Comparison of ENCODE assay signal across 21 cellular contexts in the genomic region with DNA sequence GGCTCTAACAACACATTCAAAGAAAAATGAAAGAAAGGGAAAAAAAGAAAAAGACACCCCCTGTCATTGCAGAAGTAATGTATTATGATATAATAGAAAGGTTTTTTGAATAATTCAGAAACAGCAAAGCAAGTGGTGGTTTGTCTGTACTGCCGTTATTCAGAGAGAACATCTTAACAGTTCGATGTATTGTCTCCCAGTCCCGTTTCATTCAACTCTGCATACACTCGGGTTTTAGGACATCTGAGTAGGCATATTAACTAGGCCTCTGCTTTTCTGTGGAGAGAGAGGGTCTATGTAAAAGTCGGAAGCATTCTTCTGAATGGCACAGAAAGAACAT.
DNase-seq lines count a peak whose midpoint lies in the region; ATAC-seq, FAIRE-seq and TF ChIP-seq lines count a peak whose summit lies in the region.
"Had no signal": no experiment of that assay in that cellular context is flagged by ENCODE, and none has a peak within 500 bp of the region (broad histone marks: within the 10 kb centered on the region; RNA-seq: fewer than 3 reads in every experiment).

No MANE protein-coding gene starts in this region.

- ATAC-seq in SK-N-SH treated with all-trans-retinoic acid at 6 μM for 48 hours: no peak
- ATAC-seq: activated CD8-positive, alpha-beta T cell treated with anti-CD3 and anti-CD28 coated beads, Interleukin-2, amount 10 ng/mL, durations not matched to agents 7 days and 5 days; stimulated activated memory B cell treated with anti-CD40 and anti-IgM and Interleukin-4, amounts not matched to agents 10 μg/mL and 1 μg/mL and 100 μg/mL, for 72 hours had no signal

- no peaks in the 10 kb centered on the region for H3K36me3 Mint-ChIP-seq in MCF 10A (ENCODE audit: insufficient read depth, unreplicated experiment)

- H3K27me3 Mint-ChIP-seq in MCF 10A (ENCODE audit: insufficient read depth, unreplicated experiment): no peaks in the 10 kb centered on the region
- H3K27me3 Mint-ChIP-seq: stimulated activated memory B cell treated with anti-CD40 and anti-IgM and Interleukin-4, amounts not matched to agents 10 μg/mL and 1 μg/mL and 100 μg/mL, for 72 hours had no signal

- no peak overlapping the region for H3K27ac Mint-ChIP-seq in MCF 10A (ENCODE audit: low read depth, unreplicated experiment)
- H3K27ac Mint-ChIP-seq: activated CD8-positive, alpha-beta T cell treated with anti-CD3 and anti-CD28 coated beads, Interleukin-2, amount 10 ng/mL, durations not matched to agents 7 days and 5 days; CD4-positive, alpha-beta T cell; progenitor cell of endocrine pancreas; stimulated activated memory B cell treated with anti-CD40 and anti-IgM and Interleukin-4, amounts not matched to agents 10 μg/mL and 1 μg/mL and 100 μg/mL, for 72 hours had no signal

- H3K36me3 ChIP-seq in breast epithelium (no peaks in the 10 kb centered on the region), esophagus squamous epithelium (no peaks in the 10 kb centered on the region), neuron (ENCODE audit: insufficient read depth, low read length) (no peaks in the 10 kb centered on the region)

- H2AFZ ChIP-seq in neuron (ENCODE audit: low read depth, low read length): peak overlapping the region; percentile 18

- CTCF ChIA-PET in MCF 10A (lab: Yijun Ruan, JAX): no interaction called here

- intact Hi-C loops in breast epithelium (cut with DNase I; ENCODE audit: low total_unique reads): no loop called here
- intact Hi-C loops in MCF 10A (cut with micrococcal nuclease): no loop called here
- intact Hi-C loops in esophagus squamous epithelium (cut with DNase I): no loop called here

- H3K4me1 ChIP-seq in breast epithelium (peaks cover 0 to 3% of the 10 kb centered on the region in 2 donors), esophagus squamous epithelium (peaks cover 18 to 58% (median 31%) of the 10 kb centered on the region in 3 donors), neuron (ENCODE audit: insufficient read depth, low read length) (peaks cover 60% of the 10 kb centered on the region)

- peaks cover 10% of the 10 kb centered on the region for H3K4me1 Mint-ChIP-seq in MCF 10A (ENCODE audit: insufficient read depth, unreplicated experiment)

- H3K27me3 ChIP-seq in breast epithelium: no peaks in the 10 kb centered on the region
- no peaks in the 10 kb centered on the region for H3K27me3 ChIP-seq in esophagus squamous epithelium
- no peaks in the 10 kb centered on the region for H3K27me3 ChIP-seq in neuron (ENCODE audit: insufficient read depth, low read length)

- POLR2A ChIA-PET in MCF 10A (lab: Yijun Ruan, JAX): interaction anchor here (0.7 to 1.2 kb wide), 2 partner anchors 17 to 105 kb away, joined by 3 to 6 read pairs; partner anchors contain the start of gene VAPA

- H3K27ac ChIP-seq in breast epithelium (peak overlapping the region; percentile 33 to 73), esophagus squamous epithelium (peak overlapping the region; percentile 41 to 72 (median 68))
- H3K27ac ChIP-seq: 22Rv1, epithelial cell of prostate had no signal

- FAIRE-seq in urothelium cell line (lab: Jason Lieb, UNC): peak; percentile 27
- FAIRE-seq: G401.6 had no signal

- WGBS in esophagus squamous epithelium, 2 donors: 42 to 44% methylated on average over 5 of the region's 5 CpGs

- BruUV-seq in MCF 10A (replicated peaks; lab: Mats Ljungman, UMichigan): no TSS peak

- no peak for DNase-seq in breast epithelium (ENCODE audit: low spot score in 2 of 2)
- no peak for DNase-seq in MCF 10A (ENCODE audit: unreplicated experiment)
- DNase-seq in esophagus squamous epithelium (lab: John Stamatoyannopoulos, UW): no peak
- no peak for DNase-seq in urothelium cell line (ENCODE audit: low spot score)
- DNase-seq in T1000 (lab: John Stamatoyannopoulos, UW): no peak
- DNase-seq in erythroblast (lab: John Stamatoyannopoulos, UW): no peak
- DNase-seq: activated CD8-positive, alpha-beta T cell treated with anti-CD3 and anti-CD28 coated beads, Interleukin-2, amount 10 ng/mL, durations not matched to agents 7 days and 5 days; activated gamma-delta T cell treated with Interleukin-2 at 50 U/mL for 16 hours; CD4-positive, alpha-beta T cell; central memory CD4-positive, alpha-beta T cell; NCI-H2081; NCI-H774; SHP77 treated with DMSO at 0.1 percent for 48 hours; stimulated activated CD4-positive, alpha-beta T cell treated with anti-CD3 and anti-CD28 coated beads, Interleukin-4, amount 100 ng/mL, for 4 hours had no signal

- H3K4me3 Mint-ChIP-seq in MCF 10A (ENCODE audit: unreplicated experiment): no peak overlapping the region
- H3K4me3 Mint-ChIP-seq: activated CD8-positive, alpha-beta T cell treated with anti-CD3 and anti-CD28 coated beads, Interleukin-2, amount 10 ng/mL, durations not matched to agents 7 days and 5 days; CD4-positive, alpha-beta T cell; stimulated activated memory B cell treated with anti-CD40 and anti-IgM and Interleukin-4, amounts not matched to agents 10 μg/mL and 1 μg/mL and 100 μg/mL, for 72 hours had no signal

- no peak overlapping the region for H3K4me3 ChIP-seq in breast epithelium
- H3K4me3 ChIP-seq in esophagus squamous epithelium: no peak overlapping the region
- peak overlapping the region; percentile 20 for H3K4me3 ChIP-seq in neuron (ENCODE audit: low read length)

- TF ChIP-seq CTCF in breast epithelium (IDR thresholded peaks at IDR 0.05): no peak
- TF ChIP-seq CTCF in MCF 10A (IDR thresholded peaks at IDR 0.05; ENCODE audit: unreplicated experiment): no peak
- TF ChIP-seq CTCF in esophagus squamous epithelium (IDR thresholded peaks at IDR 0.05): peak in 1 of 6 experiments; percentile 24

- no peaks in the 10 kb centered on the region for H3K9me3 Mint-ChIP-seq in MCF 10A (ENCODE audit: unreplicated experiment)
- H3K9me3 Mint-ChIP-seq: CD4-positive, alpha-beta T cell; stimulated activated memory B cell treated with anti-CD40 and anti-IgM and Interleukin-4, amounts not matched to agents 10 μg/mL and 1 μg/mL and 100 μg/mL, for 72 hours had no signal

- H3K9me3 ChIP-seq in breast epithelium (no peaks in the 10 kb centered on the region), esophagus squamous epithelium (no peaks in the 10 kb centered on the region), neuron (ENCODE audit: low read length) (peaks cover 4% of the 10 kb centered on the region)

- no peak for TF ChIP-seq POLR2A in breast epithelium (IDR thresholded peaks at IDR 0.05)
- TF ChIP-seq POLR2A in esophagus squamous epithelium (IDR thresholded peaks at IDR 0.05): no peak
- TF ChIP-seq POLR2A in erythroblast (IDR thresholded peaks at IDR 0.05; ENCODE audit: low read length): no peak

TF ChIP-seq in SK-N-SH treated with all-trans-retinoic acid at 6 μM for 48 hours, 23 proteins besides CTCF, POLR2A, EP300 and RAD21 (continues in another document):
- TF ChIP-seq CSRNP3 (CRISPR knock-in tag; IDR thresholded peaks at IDR 0.05) (no peak), ISL1 (CRISPR knock-in tag; IDR thresholded peaks at IDR 0.05) (no peak), BACH2 (CRISPR knock-in tag; IDR thresholded peaks at IDR 0.05; ENCODE audit: borderline replicate concordance) (no peak), ZNF70 (CRISPR knock-in tag; IDR thresholded peaks at IDR 0.05) (no peak), SNAI2 (CRISPR knock-in tag; IDR thresholded peaks at IDR 0.05) (no peak), CSDC2 (CRISPR knock-in tag; IDR thresholded peaks at IDR 0.05) (no peak), ZFP3 (CRISPR knock-in tag; IDR thresholded peaks at IDR 0.05) (no peak), ARNTL (CRISPR knock-in tag; IDR thresholded peaks at IDR 0.05; ENCODE audit: borderline replicate concordance, low read depth) (no peak), ZNF8 (CRISPR knock-in tag; IDR thresholded peaks at IDR 0.05) (no peak), CREB5 (CRISPR knock-in tag; IDR thresholded peaks at IDR 0.05; ENCODE audit: low read depth) (no peak), ZC3H10 (CRISPR knock-in tag; IDR thresholded peaks at IDR 0.05) (no peak), POU6F1 (CRISPR knock-in tag; IDR thresholded peaks at IDR 0.05; ENCODE audit: borderline replicate concordance, low read depth) (no peak), OSR1 (CRISPR knock-in tag; IDR thresholded peaks at IDR 0.05) (no peak), GLIS3 (CRISPR knock-in tag; IDR thresholded peaks at IDR 0.05) (no peak)
